Comparison of ENCODE assay signal across 1 cellular context in genomic region chr21:31917108-31917507, GRCh38.
TF ChIP-seq lines count a peak whose summit lies in the region.

No MANE protein-coding gene starts in this region.

TF ChIP-seq in HepG2, 621 proteins besides CTCF, POLR2A, EP300 and RAD21 (continued from another document):
- TF ChIP-seq, protein P1, sequence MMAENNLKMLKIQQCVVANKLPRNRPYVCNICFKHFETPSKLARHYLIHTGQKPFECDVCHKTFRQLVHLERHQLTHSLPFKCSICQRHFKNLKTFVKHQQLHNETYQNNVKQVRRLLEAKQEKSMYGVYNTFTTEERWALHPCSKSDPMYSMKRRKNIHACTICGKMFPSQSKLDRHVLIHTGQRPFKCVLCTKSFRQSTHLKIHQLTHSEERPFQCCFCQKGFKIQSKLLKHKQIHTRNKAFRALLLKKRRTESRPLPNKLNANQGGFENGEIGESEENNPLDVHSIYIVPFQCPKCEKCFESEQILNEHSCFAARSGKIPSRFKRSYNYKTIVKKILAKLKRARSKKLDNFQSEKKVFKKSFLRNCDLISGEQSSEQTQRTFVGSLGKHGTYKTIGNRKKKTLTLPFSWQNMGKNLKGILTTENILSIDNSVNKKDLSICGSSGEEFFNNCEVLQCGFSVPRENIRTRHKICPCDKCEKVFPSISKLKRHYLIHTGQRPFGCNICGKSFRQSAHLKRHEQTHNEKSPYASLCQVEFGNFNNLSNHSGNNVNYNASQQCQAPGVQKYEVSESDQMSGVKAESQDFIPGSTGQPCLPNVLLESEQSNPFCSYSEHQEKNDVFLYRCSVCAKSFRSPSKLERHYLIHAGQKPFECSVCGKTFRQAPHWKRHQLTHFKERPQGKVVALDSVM (CRISPR knock-in tag; IDR thresholded peaks at IDR 0.05), result peak; percentile 36; the same call in 1 of the 2 replicates
- TF ChIP-seq, protein P2, sequence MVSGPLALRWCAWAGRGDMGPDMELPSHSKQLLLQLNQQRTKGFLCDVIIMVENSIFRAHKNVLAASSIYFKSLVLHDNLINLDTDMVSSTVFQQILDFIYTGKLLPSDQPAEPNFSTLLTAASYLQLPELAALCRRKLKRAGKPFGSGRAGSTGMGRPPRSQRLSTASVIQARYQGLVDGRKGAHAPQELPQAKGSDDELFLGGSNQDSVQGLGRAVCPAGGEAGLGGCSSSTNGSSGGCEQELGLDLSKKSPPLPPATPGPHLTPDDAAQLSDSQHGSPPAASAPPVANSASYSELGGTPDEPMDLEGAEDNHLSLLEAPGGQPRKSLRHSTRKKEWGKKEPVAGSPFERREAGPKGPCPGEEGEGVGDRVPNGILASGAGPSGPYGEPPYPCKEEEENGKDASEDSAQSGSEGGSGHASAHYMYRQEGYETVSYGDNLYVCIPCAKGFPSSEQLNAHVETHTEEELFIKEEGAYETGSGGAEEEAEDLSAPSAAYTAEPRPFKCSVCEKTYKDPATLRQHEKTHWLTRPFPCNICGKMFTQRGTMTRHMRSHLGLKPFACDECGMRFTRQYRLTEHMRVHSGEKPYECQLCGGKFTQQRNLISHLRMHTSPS (CRISPR knock-in tag; IDR thresholded peaks at IDR 0.05; ENCODE audit: low read depth), result no peak
- no peak for TF ChIP-seq ZNF777 (CRISPR knock-in tag; IDR thresholded peaks at IDR 0.05)
